ENCODE assay signal across 18 cellular contexts in the genomic region with DNA sequence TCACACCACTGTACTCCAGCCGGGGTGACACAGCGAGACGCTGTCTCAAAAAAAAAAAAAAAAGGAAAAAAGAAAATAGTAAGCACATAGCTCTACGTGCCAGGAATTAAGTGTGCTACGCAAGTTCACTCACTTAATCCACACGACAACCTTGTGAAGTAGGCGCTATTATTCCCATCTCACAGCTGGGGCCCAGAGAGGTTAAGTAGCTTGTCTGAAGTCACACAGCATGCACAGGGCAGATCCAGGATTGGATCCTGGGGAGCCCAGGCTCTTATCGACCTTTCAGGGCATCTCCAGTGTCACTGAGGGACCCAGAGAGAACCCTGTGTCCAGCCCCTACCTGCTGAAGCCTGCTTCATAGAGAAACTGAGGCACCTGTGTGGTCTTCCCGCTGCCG. TPM values are rescaled to one million over a fixed set of nuclear protein-coding genes. Genes with fewer than 3 reads are reported as not detected.
DNase-seq lines count a peak whose midpoint lies in the region; ATAC-seq, FAIRE-seq and TF ChIP-seq lines count a peak whose summit lies in the region.
"Had no signal": no experiment of that assay in that cellular context is flagged by ENCODE, and none has a peak within 500 bp of the region (broad histone marks: within the 10 kb centered on the region; RNA-seq: fewer than 3 reads in every experiment).

No MANE protein-coding gene starts in this region.

- no peak for TF ChIP-seq RAD21 in A549 (conservative IDR thresholded peaks at IDR 0.05 in 1 of 2, IDR thresholded peaks at IDR 0.05 in 1 of 2)

- ATAC-seq in A549, result no peak
- ATAC-seq in stimulated activated effector memory CD8-positive, alpha-beta T cell treated with anti-CD3 and anti-CD28 coated beads, Interleukin-12 subunit alpha, Interleukin-12 subunit beta, amount 100 ng/mL, for 72 hours, result no peak
- ATAC-seq in HG03025 (IDR thresholded peaks at IDR 0.05; ENCODE audit: low FRiP score, unreplicated experiment), result no peak
- ATAC-seq: CD8-positive, alpha-beta T cell; GM23338 had no signal

- H3K4me3 ChIP-seq in A549 (no peak overlapping the region), HEK293 (ENCODE audit: low read depth, low read length) (no peak overlapping the region)
- H3K4me3 ChIP-seq: GM23338 had no signal

- CTCF ChIA-PET in A549 (lab: Yijun Ruan, JAX), result interaction anchor here (0.8 to 2.0 kb wide), 3 partner anchors 36 to 104 kb away, joined by 3 to 9 read pairs (median 3); no protein-coding TSS in a partner anchor
- CTCF ChIA-PET in HEK293 (lab: Yijun Ruan, JAX), result no interaction called here

- TF ChIP-seq POLR2A in A549 (IDR thresholded peaks at IDR 0.05; ENCODE audit: low read length), result no peak

- no peak for TF ChIP-seq EP300 in A549 (IDR thresholded peaks at IDR 0.05)

- H3K27me3 Mint-ChIP-seq in chondrocyte (ENCODE audit: low read depth) (no peaks in the 10 kb centered on the region), osteocyte (ENCODE audit: unreplicated experiment) (no peaks in the 10 kb centered on the region)

- H3K27ac ChIP-seq in A549, result no peak overlapping the region
- no peak overlapping the region for H3K27ac ChIP-seq in HEK293 (ENCODE audit: extremely low read depth, low read depth, low read length)

- peaks cover 18 to 74% of the 10 kb centered on the region in 2 experiments for H3K36me3 ChIP-seq in HEK293 (ENCODE audit: control insufficient read depth in 2 of 2, insufficient read depth in 1 of 2, low read length in 2 of 2)

- TF ChIP-seq CTCF in A549 (IDR thresholded peaks at IDR 0.05), result no peak
- no peak for TF ChIP-seq CTCF in HEK293 (tag by site-specific recombination; IDR thresholded peaks at IDR 0.05)
- no peak for TF ChIP-seq CTCF in chondrocyte (IDR thresholded peaks at IDR 0.05)
- no peak for TF ChIP-seq CTCF in osteocyte (IDR thresholded peaks at IDR 0.05)

- no peak for FAIRE-seq in A549 (lab: Jason Lieb, UNC)
- FAIRE-seq: A204.1, D721Med, G401.6, GM12891 had no signal

- H3K27ac Mint-ChIP-seq in chondrocyte (ENCODE audit: unreplicated experiment), result peak overlapping the region; percentile 51
- H3K27ac Mint-ChIP-seq in stimulated activated effector memory CD8-positive, alpha-beta T cell treated with anti-CD3 and anti-CD28 coated beads, Interleukin-12 subunit alpha, Interleukin-12 subunit beta, amount 100 ng/mL, for 72 hours, result peak overlapping the region; percentile 81
- no peak overlapping the region for H3K27ac Mint-ChIP-seq in osteocyte (ENCODE audit: unreplicated experiment)
- H3K27ac Mint-ChIP-seq: CD14-positive monocyte; CD8-positive, alpha-beta T cell; GM23338 had no signal

- DNase-seq in A549 (ENCODE audit: low read depth in 1 of 2, low spot score in 1 of 2), result no peak
- no peak for DNase-seq in chondrocyte (ENCODE audit: low spot score)
- DNase-seq in stimulated activated effector memory CD8-positive, alpha-beta T cell treated with anti-CD3 and anti-CD28 coated beads, Interleukin-12 subunit alpha, Interleukin-12 subunit beta, amount 100 ng/mL, for 72 hours (ENCODE audit: low spot score in 2 of 2), result no peak
- DNase-seq in activated CD4-positive, alpha-beta T cell treated with anti-CD3 and anti-CD28 coated beads, Interleukin-2, amount 50 U/mL, for 4 hours, result no peak
- DNase-seq in osteocyte (ENCODE audit: extremely low spot score, unreplicated experiment), result no peak
- DNase-seq: CD8-positive, alpha-beta T cell; COR-L47; DMS153; DMS79 treated with DMSO at 0.1 percent for 48 hours; H7 had no signal

- no peak overlapping the region for H3K4me3 Mint-ChIP-seq in chondrocyte (ENCODE audit: unreplicated experiment)
- no peak overlapping the region for H3K4me3 Mint-ChIP-seq in stimulated activated effector memory CD8-positive, alpha-beta T cell treated with anti-CD3 and anti-CD28 coated beads, Interleukin-12 subunit alpha, Interleukin-12 subunit beta, amount 100 ng/mL, for 72 hours
- H3K4me3 Mint-ChIP-seq in osteocyte (ENCODE audit: unreplicated experiment), result no peak overlapping the region
- H3K4me3 Mint-ChIP-seq: CD14-positive monocyte; CD8-positive, alpha-beta T cell; GM23338 had no signal

- peaks cover 21% of the 10 kb centered on the region for H3K36me3 Mint-ChIP-seq in chondrocyte (ENCODE audit: low read depth)
- peaks cover 96% of the 10 kb centered on the region for H3K36me3 Mint-ChIP-seq in stimulated activated effector memory CD8-positive, alpha-beta T cell treated with anti-CD3 and anti-CD28 coated beads, Interleukin-12 subunit alpha, Interleukin-12 subunit beta, amount 100 ng/mL, for 72 hours
- peaks cover 19% of the 10 kb centered on the region for H3K36me3 Mint-ChIP-seq in osteocyte (ENCODE audit: unreplicated experiment)

- H3K9me3 Mint-ChIP-seq in chondrocyte (ENCODE audit: low read depth), result no peaks in the 10 kb centered on the region
- H3K9me3 Mint-ChIP-seq in stimulated activated effector memory CD8-positive, alpha-beta T cell treated with anti-CD3 and anti-CD28 coated beads, Interleukin-12 subunit alpha, Interleukin-12 subunit beta, amount 100 ng/mL, for 72 hours, result no peaks in the 10 kb centered on the region
- H3K9me3 Mint-ChIP-seq in osteocyte (ENCODE audit: unreplicated experiment), result no peaks in the 10 kb centered on the region
- H3K9me3 Mint-ChIP-seq: CD8-positive, alpha-beta T cell; GM23338 had no signal

- peaks cover 5% of the 10 kb centered on the region for H3K4me1 Mint-ChIP-seq in chondrocyte (ENCODE audit: low read depth)
- peaks cover 7% of the 10 kb centered on the region for H3K4me1 Mint-ChIP-seq in stimulated activated effector memory CD8-positive, alpha-beta T cell treated with anti-CD3 and anti-CD28 coated beads, Interleukin-12 subunit alpha, Interleukin-12 subunit beta, amount 100 ng/mL, for 72 hours
- no peaks in the 10 kb centered on the region for H3K4me1 Mint-ChIP-seq in osteocyte (ENCODE audit: unreplicated experiment)
- H3K4me1 Mint-ChIP-seq: CD14-positive monocyte, GM23338 had no signal

- no peak overlapping the region for H3K4me2 ChIP-seq in A549
- H3K4me2 ChIP-seq: GM23338 had no signal

- H3K9me3 ChIP-seq in A549 (no peaks in the 10 kb centered on the region), HEK293 (ENCODE audit: control insufficient read depth, insufficient read depth, low read depth, low read length) (no peaks in the 10 kb centered on the region)

- POLR2A ChIA-PET in A549 (lab: Yijun Ruan, JAX), result no interaction called here
- POLR2A ChIA-PET in HEK293 (lab: Yijun Ruan, JAX), result no interaction called here

- WGBS in A549 (ENCODE audit: missing lambda C conversion rate), result 95% methylated on average over 10 of the region's 10 CpGs

- H3K4me1 ChIP-seq in A549, result no peaks in the 10 kb centered on the region
- no peaks in the 10 kb centered on the region for H3K4me1 ChIP-seq in HEK293 (ENCODE audit: control insufficient read depth, insufficient read depth, low read length)

TF ChIP-seq in A549, 52 proteins besides CTCF, POLR2A, EP300 and RAD21:
- TF ChIP-seq ZFP36 (IDR thresholded peaks at IDR 0.05; ENCODE audit: borderline replicate concordance, partially characterized antibody), result peak; percentile 65
- TF ChIP-seq, protein P1, sequence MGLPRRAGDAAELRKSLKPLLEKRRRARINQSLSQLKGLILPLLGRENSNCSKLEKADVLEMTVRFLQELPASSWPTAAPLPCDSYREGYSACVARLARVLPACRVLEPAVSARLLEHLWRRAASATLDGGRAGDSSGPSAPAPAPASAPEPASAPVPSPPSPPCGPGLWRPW (IDR thresholded peaks at IDR 0.05), result no peak
- no peak for TF ChIP-seq GATA3 (IDR thresholded peaks at IDR 0.05; ENCODE audit: borderline replicate concordance)
- no peak for TF ChIP-seq HDAC2 (IDR thresholded peaks at IDR 0.05)
- TF ChIP-seq CBX2 (IDR thresholded peaks at IDR 0.05; ENCODE audit: borderline replicate concordance, low read depth), result no peak
- TF ChIP-seq HOXB13 (CRISPR knock-in tag; IDR thresholded peaks at IDR 0.05; ENCODE audit: low read depth), result no peak
- no peak for TF ChIP-seq MAZ (IDR thresholded peaks at IDR 0.05; ENCODE audit: borderline replicate concordance, low read depth, low read length)

TF ChIP-seq in HEK293, 187 proteins besides CTCF, POLR2A, EP300 and RAD21 (continues in another document):
- TF ChIP-seq ZNF571 (tag by site-specific recombination; IDR thresholded peaks at IDR 0.05) (no peak), EGR2 (tag by site-specific recombination; IDR thresholded peaks at IDR 0.05; ENCODE audit: low read depth) (no peak), KLF7 (tag by site-specific recombination; IDR thresholded peaks at IDR 0.05; ENCODE audit: borderline replicate concordance) (no peak), ZNF324 (tag by site-specific recombination; IDR thresholded peaks at IDR 0.05) (no peak), YY1 (tag by site-specific recombination; IDR thresholded peaks at IDR 0.05) (no peak), REPIN1 (tag by site-specific recombination; IDR thresholded peaks at IDR 0.05; ENCODE audit: low read depth) (no peak), ZBTB7A (tag by site-specific recombination; IDR thresholded peaks at IDR 0.05; ENCODE audit: low read depth) (no peak), SALL2 (tag by site-specific recombination; IDR thresholded peaks at IDR 0.05; ENCODE audit: borderline replicate concordance) (no peak), KLF9 (tag by site-specific recombination; IDR thresholded peaks at IDR 0.05; ENCODE audit: low read depth) (no peak), ZNF558 (tag by site-specific recombination; IDR thresholded peaks at IDR 0.05) (no peak), ZNF510 (tag by site-specific recombination; IDR thresholded peaks at IDR 0.05; ENCODE audit: insufficient replicate concordance) (no peak)
- TF ChIP-seq, protein P2, sequence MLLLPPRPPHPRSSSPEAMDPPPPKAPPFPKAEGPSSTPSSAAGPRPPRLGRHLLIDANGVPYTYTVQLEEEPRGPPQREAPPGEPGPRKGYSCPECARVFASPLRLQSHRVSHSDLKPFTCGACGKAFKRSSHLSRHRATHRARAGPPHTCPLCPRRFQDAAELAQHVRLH (tag by site-specific recombination; IDR thresholded peaks at IDR 0.05), result 0 out of 2 replicates have a peak, but pooled peaks have one; percentile 19

RNA-seq across cellular contexts. Expression of a gene that starts 11.9 kb away (rescaled TPM):
- 16.7 and 20.4 TPM in 2 replicates for polyA plus RNA-seq in A549 (2011; rRNA removed)
- polyA plus RNA-seq in A549 (2012; cell fraction: cytosol; rRNA removed), result 36.3 and 44.9 TPM in 2 replicates
- 104 and 118 TPM in 2 replicates for polyA plus RNA-seq in A549 (2012; cell fraction: nucleus; rRNA removed)
- 37.5 to 37.7 TPM (median 37.6 TPM) in 3 replicates for polyA plus RNA-seq in A549 (2017; fragmentation: RNase III; extraction: RNeasy Plus Mini Kit Qiagen cat#74134 plus additional on column Dnase treatment)
- 28.6 and 47.1 TPM in 2 replicates for polyA minus RNA-seq in A549 (2011; rRNA and poly(A)+ RNA removed)
- total RNA-seq in chondrocyte, result 11.8 to 15.3 TPM (median 14.0 TPM) in 3 replicates
- 17.8 and 18.8 TPM in 2 replicates for total RNA-seq in osteocyte

RNA-seq across cellular contexts. Expression of a gene that starts 16.4 kb away (rescaled TPM):
- polyA plus RNA-seq in A549 (2011; rRNA removed), result 23.7 and 25.0 TPM in 2 replicates
- polyA plus RNA-seq in A549 (2012; cell fraction: cytosol; rRNA removed), result 13.6 and 17.2 TPM in 2 replicates
- polyA plus RNA-seq in A549 (2012; cell fraction: nucleus; rRNA removed), result 7.2 and 9.0 TPM in 2 replicates
- polyA plus RNA-seq in A549 (2017; fragmentation: RNase III; extraction: RNeasy Plus Mini Kit Qiagen cat#74134 plus additional on column Dnase treatment), result 21.6 to 25.9 TPM (median 23.5 TPM) in 3 replicates
- 17.5 and 17.8 TPM in 2 replicates for polyA minus RNA-seq in A549 (2011; rRNA and poly(A)+ RNA removed)
- total RNA-seq in chondrocyte, result 6.8 to 11.8 TPM (median 7.1 TPM) in 3 replicates
- 4.9 and 5.4 TPM in 2 replicates for total RNA-seq in osteocyte
